ENCODE assay signal across 19 cellular contexts in the genomic region with DNA sequence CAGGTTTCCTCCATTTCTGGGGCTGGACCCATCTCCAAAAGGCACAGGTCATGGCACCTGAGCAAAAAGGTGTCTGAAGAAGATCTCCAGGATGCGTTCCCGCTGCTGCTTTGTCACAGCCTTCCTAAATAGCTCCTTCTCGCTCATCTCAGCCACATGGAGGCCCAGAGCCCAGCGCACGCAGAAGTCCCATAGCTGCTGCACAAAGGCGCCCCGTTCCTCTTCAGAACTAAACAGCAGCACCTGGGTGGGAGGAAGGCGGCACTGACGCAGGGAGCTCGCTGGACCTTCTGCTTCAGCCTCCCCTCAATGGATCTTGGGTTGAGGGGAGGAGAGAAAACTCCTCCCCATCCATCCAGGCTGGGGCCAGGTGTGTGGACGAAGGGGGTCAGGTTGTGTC. TPM values are rescaled to one million over a fixed set of nuclear protein-coding genes. Genes with fewer than 3 reads are reported as not detected.
DNase-seq lines count a peak whose midpoint lies in the region; ATAC-seq and TF ChIP-seq lines count a peak whose summit lies in the region.
"Had no signal": no experiment of that assay in that cellular context is flagged by ENCODE, and none has a peak within 500 bp of the region (broad histone marks: within the 10 kb centered on the region; RNA-seq: fewer than 3 reads in every experiment).

No MANE protein-coding gene starts in this region.

- DNase-seq in cardiac septum (ENCODE audit: low spot score) = peak; percentile 50
- no peak for DNase-seq in heart right ventricle
- DNase-seq in osteoblast (ENCODE audit: insufficient read length, low spot score, missing footprints) = peak; percentile 39
- peak; percentile 34 for DNase-seq in spleen
- DNase-seq in GM03348 (ENCODE audit: low spot score) = no peak
- no peak for DNase-seq in NCI-H526 (lab: John Stamatoyannopoulos, UW)
- no peak for DNase-seq in kidney glomerular epithelial cell (lab: John Stamatoyannopoulos, UW)
- DNase-seq: 8988T; CD4-positive, alpha-beta memory T cell; DMS153; GDM1; GOT3; H9 had no signal

- H3K4me1 ChIP-seq in heart right ventricle (no peaks in the 10 kb centered on the region), osteoblast (ENCODE audit: insufficient read depth, low read length) (no peaks in the 10 kb centered on the region), spleen (no peaks in the 10 kb centered on the region)

- no peak overlapping the region for H3K4me2 ChIP-seq in osteoblast (ENCODE audit: insufficient read depth, low read length)

- TF ChIP-seq CTCF in heart right ventricle (IDR thresholded peaks at IDR 0.05) (no peak), osteoblast (IDR thresholded peaks at IDR 0.05; ENCODE audit: extremely low read depth, low read depth, low read length) (no peak), spleen (IDR thresholded peaks at IDR 0.05 in 8 of 11, conservative IDR thresholded peaks at IDR 0.05 in 3 of 11) (no peak)

- H2AFZ ChIP-seq in osteoblast (ENCODE audit: low read length) = no peak overlapping the region

- intact Hi-C loops in cardiac septum (cut with DNase I) = no loop called here
- intact Hi-C loops in heart right ventricle (cut with DNase I) = no loop called here
- intact Hi-C loops in spleen (cut with DNase I; ENCODE audit: low total_unique reads) = no loop called here

- H3K79me2 ChIP-seq in osteoblast (ENCODE audit: insufficient read depth, low read length) = no peaks in the 10 kb centered on the region

- no peak for ATAC-seq in heart right ventricle
- ATAC-seq: HepG2 had no signal

- 91 to 94% methylated on average over 11 of the region's 11 CpGs for WGBS in heart right ventricle, 2 donors
- 89 to 94% (median 91%) methylated on average over 8 to 11 of the region's 11 CpGs for WGBS in spleen, 5 donors

- no peaks in the 10 kb centered on the region for H4K20me1 ChIP-seq in osteoblast (ENCODE audit: insufficient read depth, low read length)
- H4K20me1 ChIP-seq: BLaER1 had no signal

- no peak for TF ChIP-seq POLR2A in spleen (IDR thresholded peaks at IDR 0.05)

- H3K36me3 ChIP-seq in heart right ventricle = no peaks in the 10 kb centered on the region
- no peaks in the 10 kb centered on the region for H3K36me3 ChIP-seq in osteoblast (ENCODE audit: insufficient read depth, low read length)
- H3K36me3 ChIP-seq in spleen = no peaks in the 10 kb centered on the region
- H3K36me3 ChIP-seq: BLaER1 had no signal

- no peak overlapping the region for H3K4me3 ChIP-seq in heart right ventricle
- H3K4me3 ChIP-seq in osteoblast (ENCODE audit: insufficient read depth, low read length) = no peak overlapping the region
- no peak overlapping the region for H3K4me3 ChIP-seq in spleen
- H3K4me3 ChIP-seq: BLaER1 had no signal

- no peaks in the 10 kb centered on the region for H3K9me3 ChIP-seq in heart right ventricle
- H3K9me3 ChIP-seq in osteoblast (ENCODE audit: low read depth, low read length) = no peaks in the 10 kb centered on the region
- no peaks in the 10 kb centered on the region for H3K9me3 ChIP-seq in spleen
- H3K9me3 ChIP-seq: BLaER1 had no signal

- H3K27ac ChIP-seq in heart right ventricle (no peak overlapping the region), osteoblast (ENCODE audit: low read depth, low read length) (no peak overlapping the region), spleen (no peak overlapping the region)
- H3K27ac ChIP-seq: BLaER1 had no signal

- H3K27me3 ChIP-seq in heart right ventricle (peaks cover 0 to 53% (median 26%) of the 10 kb centered on the region in 7 donors), osteoblast (ENCODE audit: insufficient read depth, low read length) (peaks cover 41% of the 10 kb centered on the region), spleen (replicated peaks in 1 of 7) (peaks cover 0 to 49% (median 23%) of the 10 kb centered on the region in 7 donors)
- H3K27me3 ChIP-seq: BLaER1 had no signal

RNA-seq across cellular contexts. Expression of a gene that starts 8.4 kb away (rescaled TPM):
- total RNA-seq in cardiac septum (0.19 TPM), heart right ventricle (under 1 TPM in 9 of 10 donors, not detected in 1; 0.05 to 0.49 (median 0.15) TPM), osteoblast (under 0.01 TPM in 1 of 2 replicates, not detected in the other), spleen (not detected)
- polyA plus RNA-seq in heart right ventricle (under 1 TPM; 0.03 to 0.73 TPM), spleen (under 1 TPM in 1 of 3 donors, not detected in 2; 0.10 TPM)
- total RNA-seq: HepG2 had no signal
- polyA plus RNA-seq: AG04450, CD14-positive monocyte had no signal

RNA-seq across cellular contexts. Expression of a gene that starts 8.5 kb away (rescaled TPM):
- total RNA-seq in cardiac septum (not detected), heart right ventricle (not detected), osteoblast (not detected in 2 replicates), spleen (not detected)
- polyA plus RNA-seq in heart right ventricle (not detected), spleen (under 1 TPM in 1 of 3 donors, not detected in 2; 0.06 TPM)
- total RNA-seq: A673; CD4-positive, alpha-beta memory T cell; Daoy; H9; HepG2 had no signal
- polyA plus RNA-seq: AG04450; CD14-positive monocyte; CD4-positive, alpha-beta memory T cell had no signal

RNA-seq across cellular contexts. Expression of a gene that starts 24.1 kb away (rescaled TPM):
- total RNA-seq in cardiac septum (0.73 TPM), heart right ventricle (1 to 10 TPM in 1 of 10 donors, under 1 TPM in 8, not detected in 1; 0.11 to 1.3 (median 0.47) TPM), osteoblast (0.29 and 0.36 TPM in 2 replicates), spleen (under 1 TPM in 2 of 7 donors, not detected in 5; 0.30 to 0.38 TPM)
- polyA plus RNA-seq in heart right ventricle (1 to 10 TPM in 1 of 2 donors, under 1 TPM in 1; 0.16 to 1.3 TPM), spleen (under 1 TPM; 0.03 to 0.10 (median 0.04) TPM)
- total RNA-seq: Daoy, HepG2 had no signal
- polyA plus RNA-seq: AG04450; CD14-positive monocyte; CD4-positive, alpha-beta memory T cell; HepG2 had no signal

RNA-seq across cellular contexts. Expression of a gene that starts 24.2 kb away (rescaled TPM):
- total RNA-seq in cardiac septum = 0.59 TPM
- total RNA-seq in heart right ventricle = under 1 TPM in 9 of 10 donors, not detected in 1; 0.17 to 0.99 (median 0.61) TPM
- polyA plus RNA-seq in heart right ventricle = under 1 TPM; 0.14 to 0.80 TPM
- total RNA-seq in osteoblast = under 0.01 and 0.29 TPM in 2 replicates
- under 1 TPM in 2 of 7 donors, not detected in 5; 0.09 to 0.28 TPM for total RNA-seq in spleen
- polyA plus RNA-seq in spleen = under 1 TPM; 0.04 to 0.19 (median 0.06) TPM
- total RNA-seq: HepG2 had no signal
- polyA plus RNA-seq: AG04450 had no signal

Comparison
In these comparisons a context has a peak if more than half of its experiments do, and no peak if none do; other contexts are left out.
1. DNase-seq: peak in cardiac septum (single experiment), osteoblast (single experiment) and spleen (single experiment); none in heart right ventricle (0 of 2), GM03348 (single experiment), NCI-H526 (0 of 2) and kidney glomerular epithelial cell (single experiment).